ENCODE assay signal across 24 cellular contexts in genomic region chr11:19691815-19692214, GRCh38. TPM values are rescaled to one million over a fixed set of nuclear protein-coding genes. Genes with fewer than 3 reads are reported as not detected.
DNase-seq lines count a peak whose midpoint lies in the region; ATAC-seq and TF ChIP-seq lines count a peak whose summit lies in the region.
"Had no signal": no experiment of that assay in that cellular context is flagged by ENCODE, and none has a peak within 500 bp of the region (broad histone marks: within the 10 kb centered on the region; RNA-seq: fewer than 3 reads in every experiment).

No MANE protein-coding gene starts in this region.

- no peak overlapping the region for H3K27ac Mint-ChIP-seq in endodermal cell
- H3K27ac Mint-ChIP-seq: CD4-positive, alpha-beta T cell had no signal

- H3K4me3 ChIP-seq in endodermal cell (ENCODE audit: low read length), result no peak overlapping the region
- H3K4me3 ChIP-seq: BLaER1 had no signal

- in situ Hi-C loops in G401 (cut with HindIII; ENCODE audit: low sequenced_read_pairs), result no loop called here

- peaks cover 15% of the 10 kb centered on the region for H3K27me3 Mint-ChIP-seq in endodermal cell (ENCODE audit: insufficient read depth)

- H3K9me3 ChIP-seq in endodermal cell (ENCODE audit: control insufficient read depth, low read length), result no peaks in the 10 kb centered on the region
- H3K9me3 ChIP-seq: BLaER1 had no signal

- H3K9ac ChIP-seq in endodermal cell (ENCODE audit: extremely low read depth, low read length, poor library complexity, severe bottlenecking), result no peak overlapping the region
- H3K9ac ChIP-seq: BLaER1 had no signal

- H3K36me3 ChIP-seq in endodermal cell (ENCODE audit: control insufficient read depth, insufficient read depth, low read length), result no peaks in the 10 kb centered on the region
- H3K36me3 ChIP-seq: BLaER1 had no signal

- H3K36me3 Mint-ChIP-seq in endodermal cell (ENCODE audit: low read depth), result no peaks in the 10 kb centered on the region

- no peak for TF ChIP-seq CTCF in endodermal cell (conservative IDR thresholded peaks at IDR 0.05)

- peak; percentile 28 for DNase-seq in Ammon's horn (ENCODE audit: low spot score)
- DNase-seq in G401 (ENCODE audit: low spot score), result peak; percentile 92
- DNase-seq in NCI-H524 (lab: John Stamatoyannopoulos, UW), result peak; percentile 81 to 86
- DNase-seq in myocyte (ENCODE audit: low read depth), result peak; percentile 63
- no peak for DNase-seq in HPDE6-E6E7 (ENCODE audit: extremely low spot score)
- no peak for DNase-seq in endodermal cell
- DNase-seq: CD4-positive, alpha-beta T cell; COR-L47; DMS153; GOT3; HCEC 1CT; KBM-7; MM.1S; NCI-H1048; NCI-H146; NCI-H2081; NCI-H510A treated with DMSO at 0.1 percent for 48 hours; NCI-H82; OCI-M1; Right ventricle myocardium superior; T-helper 2 cell had no signal

- H3K4me1 ChIP-seq in endodermal cell (ENCODE audit: control insufficient read depth, insufficient read depth, low read length), result no peaks in the 10 kb centered on the region
- H3K4me1 ChIP-seq: BLaER1 had no signal

- no peak for ATAC-seq in GM21825 (IDR thresholded peaks at IDR 0.05; ENCODE audit: unreplicated experiment)

- H3K4me1 Mint-ChIP-seq in endodermal cell, result no peaks in the 10 kb centered on the region

- no peaks in the 10 kb centered on the region for H3K9me3 Mint-ChIP-seq in endodermal cell
- H3K9me3 Mint-ChIP-seq: CD4-positive, alpha-beta T cell had no signal

- H3K27ac ChIP-seq in endodermal cell (ENCODE audit: low read depth, low read length), result no peak overlapping the region
- H3K27ac ChIP-seq: BLaER1 had no signal

- no peaks in the 10 kb centered on the region for H3K27me3 ChIP-seq in endodermal cell (ENCODE audit: control insufficient read depth, insufficient read depth, low read length, poor library complexity, severe bottlenecking)
- H3K27me3 ChIP-seq: BLaER1 had no signal

- H3K4me3 Mint-ChIP-seq in endodermal cell, result no peak overlapping the region
- H3K4me3 Mint-ChIP-seq: CD4-positive, alpha-beta T cell had no signal

- 91 to 100% methylated on average over 2 to 3 of the region's 3 CpGs for WGBS in endodermal cell (ENCODE audit: insufficient coverage in 1 of 2, insufficient read length in 1 of 2), 2 experiments

RNA-seq across cellular contexts. Expression of gene NAV2, which starts 20.8 kb away (rescaled TPM):
- 2.5 and 4.2 TPM in 2 replicates for total RNA-seq in G401 (2014; rRNA removed; shearing (Covaris generic))
- 9.1 and 16.3 TPM in 2 replicates for total RNA-seq in myocyte
- 6.5 TPM for polyA plus RNA-seq in myocyte (2012)
- 10 to 100 TPM; 37.1 to 42.4 TPM for total RNA-seq in endodermal cell
- polyA plus RNA-seq in endodermal cell (2013, experiment 1 of 2), result 17.1 TPM
- polyA plus RNA-seq in endodermal cell (2013, experiment 2 of 2), result 15.8 TPM
- total RNA-seq: A673 had no signal

Comparison
In these comparisons a context has a peak if more than half of its experiments do, and no peak if none do; other contexts are left out.
1. DNase-seq: peak in Ammon's horn (single experiment), G401 (single experiment), NCI-H524 (2 of 2) and myocyte (single experiment); none in HPDE6-E6E7 (single experiment) and endodermal cell (single experiment).